10 cellular contexts compared by ENCODE assay signal in the genomic region with DNA sequence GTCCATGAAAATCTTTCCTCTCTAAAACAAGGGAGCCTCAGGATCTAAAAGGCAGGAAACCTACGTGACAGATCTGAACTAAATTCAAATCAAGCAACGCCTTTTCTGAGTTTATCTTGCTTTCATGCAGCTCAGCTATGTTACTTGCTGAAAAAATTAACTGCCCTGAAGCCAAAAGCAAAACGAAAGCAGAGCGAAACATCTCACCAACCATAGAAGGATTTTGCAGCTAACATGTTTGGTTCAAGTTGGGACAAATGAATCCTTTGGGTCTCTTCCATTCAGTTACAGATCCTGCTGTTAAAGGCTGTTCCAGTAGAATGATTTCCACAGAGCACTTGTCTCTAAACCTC. TPM values are rescaled to one million over a fixed set of nuclear protein-coding genes. Genes with fewer than 3 reads are reported as not detected.
DNase-seq lines count a peak whose midpoint lies in the region; ATAC-seq and TF ChIP-seq lines count a peak whose summit lies in the region.
"Had no signal": no experiment of that assay in that cellular context is flagged by ENCODE, and none has a peak within 500 bp of the region (broad histone marks: within the 10 kb centered on the region; RNA-seq: fewer than 3 reads in every experiment).

No MANE protein-coding gene starts in this region.

- peak overlapping the region; percentile 84 for H3K27ac Mint-ChIP-seq in stimulated activated memory B cell treated with anti-CD40 and anti-IgM and Interleukin-4, amounts not matched to agents 10 μg/mL and 1 μg/mL and 100 μg/mL, for 72 hours

- no peak for TF ChIP-seq CTCF in VCaP (conservative IDR thresholded peaks at IDR 0.05)
- TF ChIP-seq CTCF in cardiac muscle cell (IDR thresholded peaks at IDR 0.05; ENCODE audit: low read depth, low read length): peak; percentile 1

- H3K36me3 Mint-ChIP-seq in stimulated activated memory B cell treated with anti-CD40 and anti-IgM and Interleukin-4, amounts not matched to agents 10 μg/mL and 1 μg/mL and 100 μg/mL, for 72 hours: no peaks in the 10 kb centered on the region

- H3K4me1 Mint-ChIP-seq in stimulated activated memory B cell treated with anti-CD40 and anti-IgM and Interleukin-4, amounts not matched to agents 10 μg/mL and 1 μg/mL and 100 μg/mL, for 72 hours: peaks cover 37% of the 10 kb centered on the region

- DNase-seq in cardiac muscle cell (ENCODE audit: low read depth in 1 of 2, low spot score in 1 of 2) (peak in 1 of 2 donors; percentile 30), HUDEP-2 (lab: John Stamatoyannopoulos, UW; ENCODE audit: unreplicated experiment in 76 of 76) (no peak), globus pallidus (ENCODE audit: low spot score) (no peak)
- no peak for DNase-seq in activated naive CD4-positive, alpha-beta T cell (lab: John Stamatoyannopoulos, UW)

- no peaks in the 10 kb centered on the region for H3K27me3 ChIP-seq in cardiac muscle cell

- ATAC-seq in GM21619 (IDR thresholded peaks at IDR 0.05; ENCODE audit: unreplicated experiment) (peak; percentile 3), HG03378 (IDR thresholded peaks at IDR 0.05; ENCODE audit: unreplicated experiment) (no peak)
- ATAC-seq in stimulated activated memory B cell treated with anti-CD40 and anti-IgM and Interleukin-4, amounts not matched to agents 10 μg/mL and 1 μg/mL and 100 μg/mL, for 72 hours: no peak

- peak overlapping the region; percentile 73 for H3K4me3 Mint-ChIP-seq in stimulated activated memory B cell treated with anti-CD40 and anti-IgM and Interleukin-4, amounts not matched to agents 10 μg/mL and 1 μg/mL and 100 μg/mL, for 72 hours

- H3K36me3 ChIP-seq in cardiac muscle cell: no peaks in the 10 kb centered on the region
- H3K36me3 ChIP-seq: HAP-1 had no signal

- H3K9me3 Mint-ChIP-seq in stimulated activated memory B cell treated with anti-CD40 and anti-IgM and Interleukin-4, amounts not matched to agents 10 μg/mL and 1 μg/mL and 100 μg/mL, for 72 hours: no peaks in the 10 kb centered on the region

- no peak overlapping the region for H3K4me3 ChIP-seq in cardiac muscle cell
- H3K4me3 ChIP-seq: HAP-1 had no signal

- H3K27ac ChIP-seq in VCaP (peak overlapping the region; percentile 92; the same call in 1 of the 2 replicates), cardiac muscle cell (no peak overlapping the region)

- peaks cover 13% of the 10 kb centered on the region for H3K4me1 ChIP-seq in cardiac muscle cell (ENCODE audit: low read depth)

- no peaks in the 10 kb centered on the region for H3K9me3 ChIP-seq in cardiac muscle cell (ENCODE audit: low read depth)
- H3K9me3 ChIP-seq: HAP-1 had no signal

- H3K27me3 Mint-ChIP-seq in stimulated activated memory B cell treated with anti-CD40 and anti-IgM and Interleukin-4, amounts not matched to agents 10 μg/mL and 1 μg/mL and 100 μg/mL, for 72 hours: no peaks in the 10 kb centered on the region

RNA-seq across cellular contexts. Expression of a gene that starts 0.5 kb away (rescaled TPM):
- total RNA-seq in cardiac muscle cell: 0.04 TPM in 1 of 2 replicates, not detected in the other
- polyA plus RNA-seq in cardiac muscle cell: 0.11 TPM in 1 of 2 replicates, not detected in the other

RNA-seq across cellular contexts. Expression of a gene that starts 42.7 kb away (rescaled TPM):
- not detected in 2 replicates for total RNA-seq in cardiac muscle cell
- not detected in 2 replicates for polyA plus RNA-seq in cardiac muscle cell
- total RNA-seq: lung microvascular endothelial cell had no signal

RNA-seq across cellular contexts. Expression of a gene that starts 60.0 kb away (rescaled TPM):
- total RNA-seq in cardiac muscle cell: 13.6 and 17.4 TPM in 2 replicates
- 10.2 and 20.1 TPM in 2 replicates for polyA plus RNA-seq in cardiac muscle cell
